ENCODE assay signal across 23 cellular contexts in genomic region chr9:136609838-136610311, GRCh38. TPM values are rescaled to one million over a fixed set of nuclear protein-coding genes. Genes with fewer than 3 reads are reported as not detected.
DNase-seq lines count a peak whose midpoint lies in the region; ATAC-seq, FAIRE-seq and TF ChIP-seq lines count a peak whose summit lies in the region.
"Had no signal": no experiment of that assay in that cellular context is flagged by ENCODE, and none has a peak within 500 bp of the region (broad histone marks: within the 10 kb centered on the region; RNA-seq: fewer than 3 reads in every experiment).

No MANE protein-coding gene starts in this region.

- H3K4me1 ChIP-seq in GM23338 (ENCODE audit: insufficient read depth): no peaks in the 10 kb centered on the region
- H3K4me1 ChIP-seq in H1 (replicated peaks in 1 of 4; ENCODE audit: control insufficient read depth in 3 of 4, insufficient read depth in 4 of 4, low read length in 3 of 4): peaks cover 0 to 27% (median 11%) of the 10 kb centered on the region in 4 experiments; a peak in 6 of 7 replicates
- peaks cover 21% of the 10 kb centered on the region for H3K4me1 ChIP-seq in hepatocyte (ENCODE audit: insufficient read depth)

- H3K56ac ChIP-seq in H1 (replicated peaks; ENCODE audit: insufficient read length, low read depth, low read length): no peak overlapping the region

- H3F3A ChIP-seq in GM23338 (replicated peaks; ENCODE audit: low read depth): no peaks in the 10 kb centered on the region

- H3K79me2 ChIP-seq in GM23338 (replicated peaks; ENCODE audit: insufficient read depth) (no peaks in the 10 kb centered on the region), H1 (ENCODE audit: control insufficient read depth in 1 of 2, insufficient read depth in 2 of 2, low read length in 2 of 2) (no peaks in the 10 kb centered on the region), hepatocyte (no peaks in the 10 kb centered on the region)

- H3K27ac Mint-ChIP-seq in GM23338: no peak overlapping the region
- H3K27ac Mint-ChIP-seq: CD4-positive, alpha-beta memory T cell; stimulated activated memory B cell treated with anti-CD40 and anti-IgM and Interleukin-4, amounts not matched to agents 10 μg/mL and 1 μg/mL and 100 μg/mL, for 72 hours had no signal

- H2BK5ac ChIP-seq in H1 (ENCODE audit: low read depth, low read length): no peak overlapping the region; the same call in 1 of the 2 replicates

- POLR2A ChIA-PET in H1 (lab: Charles Lee; ENCODE audit: partially characterized antibody): interaction anchor here (0.6 to 6.1 kb wide), 4 partner anchors 22 to 118 kb away, joined by 3 to 28 read pairs (median 4); no protein-coding TSS in a partner anchor

- peaks cover 17% of the 10 kb centered on the region for H3K4me1 Mint-ChIP-seq in GM23338
- H3K4me1 Mint-ChIP-seq: CD4-positive, alpha-beta memory T cell; stimulated activated memory B cell treated with anti-CD40 and anti-IgM and Interleukin-4, amounts not matched to agents 10 μg/mL and 1 μg/mL and 100 μg/mL, for 72 hours had no signal

- H3K27me3 ChIP-seq in GM23338 (ENCODE audit: insufficient read depth) (no peaks in the 10 kb centered on the region), H1 (replicated peaks in 1 of 4; ENCODE audit: control insufficient read depth in 3 of 4, extremely low read depth in 1 of 4, insufficient read depth in 3 of 4, low read length in 3 of 4) (0 out of 7 replicates have a peak, but pooled peaks cover 0 to 2% (median 0%) of the 10 kb centered on the region in 4 experiments), hepatocyte (no peaks in the 10 kb centered on the region)
- H3K27me3 ChIP-seq: colonic mucosa, vagina had no signal

- no peak for TF ChIP-seq RAD21 in H1 (IDR thresholded peaks at IDR 0.05 in 1 of 2, conservative IDR thresholded peaks at IDR 0.05 in 1 of 2; ENCODE audit: low read depth in 2 of 2, low read length in 2 of 2)

- H3K36me3 ChIP-seq in GM23338 (ENCODE audit: insufficient read depth): no peaks in the 10 kb centered on the region
- H3K36me3 ChIP-seq in H1 (ENCODE audit: control insufficient read depth in 2 of 4, insufficient read depth in 4 of 4, low read length in 3 of 4): no peaks in the 10 kb centered on the region
- H3K36me3 ChIP-seq in hepatocyte (replicated peaks; ENCODE audit: insufficient read depth, low read depth): no peaks in the 10 kb centered on the region
- H3K36me3 ChIP-seq: colonic mucosa, vagina had no signal

- H3K9me2 ChIP-seq in GM23338 (ENCODE audit: insufficient read depth) (no peaks in the 10 kb centered on the region), hepatocyte (replicated peaks; ENCODE audit: insufficient read depth) (no peaks in the 10 kb centered on the region)

- no peak overlapping the region for H3K4me3 Mint-ChIP-seq in GM23338
- H3K4me3 Mint-ChIP-seq: activated T-cell treated with anti-CD3 and anti-CD28 coated beads, Interleukin-2, amount 50 U/mL, for 4 hours; CD4-positive, alpha-beta memory T cell; stimulated activated memory B cell treated with anti-CD40 and anti-IgM and Interleukin-4, amounts not matched to agents 10 μg/mL and 1 μg/mL and 100 μg/mL, for 72 hours had no signal

- no peak overlapping the region for H3K23ac ChIP-seq in H1 (ENCODE audit: insufficient read length)

- H3K27ac ChIP-seq in GM23338 (ENCODE audit: low read depth) (no peak overlapping the region), H1 (ENCODE audit: low read depth, low read length) (no peak overlapping the region), hepatocyte (no peak overlapping the region)
- H3K27ac ChIP-seq: colonic mucosa, vagina had no signal

- H3K4me3 ChIP-seq in GM23338 (no peak overlapping the region), H1 (ENCODE audit: extremely low read depth in 1 of 4, insufficient read depth in 2 of 4, low read depth in 3 of 4, low read length in 4 of 4) (no peak overlapping the region), hepatocyte (no peak overlapping the region)
- H3K4me3 ChIP-seq: colonic mucosa, vagina had no signal

- H4K5ac ChIP-seq in H1 (ENCODE audit: insufficient read length, low read depth, low read length): no peak overlapping the region

- H3K23me2 ChIP-seq in H1 (ENCODE audit: low read depth, low read length): no peaks in the 10 kb centered on the region

- H3K18ac ChIP-seq in H1 (ENCODE audit: extremely low read depth, low read length): peak overlapping the region; percentile 48; the same call in 1 of the 2 replicates

- 86% methylated on average over 8 of the region's 17 CpGs; no CpG with 5 or more reads in 1 of the 2 experiments for WGBS in H1 (ENCODE audit: extremely low coverage in 1 of 2, insufficient coverage in 1 of 2, insufficient read length in 1 of 2, insufficient replicate concordance in 2 of 2, low coverage in 1 of 2, low lambda C conversion rate in 2 of 2, missing lambda C conversion rate in 1 of 2), 2 experiments
- 85% methylated on average over 14 of the region's 17 CpGs for WGBS in hepatocyte (ENCODE audit: low lambda C conversion rate, missing lambda C conversion rate)

- CTCF ChIA-PET in H1 (lab: Charles Lee; ENCODE audit: partially characterized antibody): interaction anchor here (0.6 to 2.6 kb wide), 14 partner anchors 8 to 149 kb away, joined by 3 to 13 read pairs (median 4); no protein-coding TSS in a partner anchor

- H2BK15ac ChIP-seq in H1 (ENCODE audit: low read length): peak overlapping the region; percentile 65; the same call in 1 of the 2 replicates

- peak overlapping the region; percentile 74 for H4K91ac ChIP-seq in H1 (replicated peaks; ENCODE audit: insufficient read length, low read length)

- no peaks in the 10 kb centered on the region for H3K79me1 ChIP-seq in H1 (ENCODE audit: low read depth, low read length)

- H3K4ac ChIP-seq in H1 (replicated peaks; ENCODE audit: insufficient read length, low read depth, low read length): peak overlapping the region; percentile 78

- H2AK5ac ChIP-seq in H1 (ENCODE audit: low read depth, low read length): no peak overlapping the region

- H3K36me3 Mint-ChIP-seq in GM23338 (ENCODE audit: low read depth): no peaks in the 10 kb centered on the region; the same call in 2 of the 3 replicates
- H3K36me3 Mint-ChIP-seq: CD4-positive, alpha-beta memory T cell; stimulated activated memory B cell treated with anti-CD40 and anti-IgM and Interleukin-4, amounts not matched to agents 10 μg/mL and 1 μg/mL and 100 μg/mL, for 72 hours had no signal

- no peak overlapping the region for H3K14ac ChIP-seq in H1 (ENCODE audit: insufficient read length)

- TF ChIP-seq POLR2A in H1 (IDR thresholded peaks at IDR 0.05; ENCODE audit: control extremely low read depth in 1 of 2, low read depth in 2 of 2, low read length in 2 of 2): no peak

- H3K9me3 ChIP-seq in H1 (ENCODE audit: insufficient read depth in 2 of 2, low read depth in 1 of 2, low read length in 1 of 2) (no peaks in the 10 kb centered on the region), hepatocyte (ENCODE audit: low read depth) (no peaks in the 10 kb centered on the region)
- H3K9me3 ChIP-seq: colonic mucosa, vagina had no signal

- no peak for TF ChIP-seq CTCF in GM23338 (conservative IDR thresholded peaks at IDR 0.05; ENCODE audit: low read depth in 2 of 2)
- no peak for TF ChIP-seq CTCF in H1 (IDR thresholded peaks at IDR 0.05; ENCODE audit: control extremely low read depth in 1 of 3, insufficient read depth in 1 of 3, low read depth in 1 of 3, low read length in 3 of 3)
- no peak for TF ChIP-seq CTCF in hepatocyte (IDR thresholded peaks at IDR 0.05; ENCODE audit: poor library complexity)

- no peaks in the 10 kb centered on the region for H3K9me3 Mint-ChIP-seq in GM23338
- H3K9me3 Mint-ChIP-seq: activated T-cell treated with anti-CD3 and anti-CD28 coated beads, Interleukin-2, amount 50 U/mL, for 4 hours; CD4-positive, alpha-beta memory T cell; stimulated activated memory B cell treated with anti-CD40 and anti-IgM and Interleukin-4, amounts not matched to agents 10 μg/mL and 1 μg/mL and 100 μg/mL, for 72 hours had no signal

- peaks cover 15% of the 10 kb centered on the region for H3K27me3 Mint-ChIP-seq in GM23338 (ENCODE audit: insufficient read depth, low read depth, poor library complexity)

- H4K20me1 ChIP-seq in GM23338 (replicated peaks; ENCODE audit: insufficient read depth) (no peaks in the 10 kb centered on the region), H1 (replicated peaks in 1 of 2; ENCODE audit: control insufficient read depth in 1 of 2, insufficient read depth in 2 of 2, low read length in 2 of 2) (no peaks in the 10 kb centered on the region), hepatocyte (ENCODE audit: insufficient read depth, poor library complexity, severe bottlenecking) (no peaks in the 10 kb centered on the region)

- DNase-seq in COLO668 (lab: John Stamatoyannopoulos, UW; ENCODE audit: unreplicated experiment) (peak; percentile 72), GM23338 (ENCODE audit: low spot score) (no peak), NCI-H345 (lab: John Stamatoyannopoulos, UW) (peak; percentile 47), H1 (ENCODE audit: low read depth in 1 of 2, low spot score in 2 of 2) (no peak), Kasumi-1 (lab: John Stamatoyannopoulos, UW) (no peak), hepatocyte (ENCODE audit: low spot score) (no peak)
- DNase-seq: activated CD4-positive, alpha-beta T cell treated with anti-CD3 and anti-CD28 coated beads for 1 hour; activated naive CD4-positive, alpha-beta T cell; activated T-cell treated with anti-CD3 and anti-CD28 coated beads, Interleukin-2, amount 50 U/mL, for 4 hours; CD4-positive, alpha-beta memory T cell; KBM-7; NCI-H82; nucleus accumbens; T-helper 1 cell had no signal

- H2BK12ac ChIP-seq in H1 (ENCODE audit: low read depth, low read length): peak overlapping the region; percentile 60; the same call in 1 of the 2 replicates

- no peak for FAIRE-seq in H1 (lab: Jason Lieb, UNC)
- FAIRE-seq: bronchial epithelial cell, H54, keratinocyte, small intestine, TTC549 had no signal

- peak overlapping the region; percentile 3 for H2BK120ac ChIP-seq in H1 (replicated peaks; ENCODE audit: low read depth, low read length)

- TF ChIP-seq EP300 in H1 (IDR thresholded peaks at IDR 0.05; ENCODE audit: borderline replicate concordance in 1 of 2, low read depth in 2 of 2, low read length in 2 of 2): no peak

- H2BK20ac ChIP-seq in H1 (ENCODE audit: low read length): no peak overlapping the region

- H2AFZ ChIP-seq in GM23338 (no peak overlapping the region), H1 (ENCODE audit: low read length) (no peak overlapping the region), hepatocyte (no peak overlapping the region)

- H4K8ac ChIP-seq in H1 (ENCODE audit: extremely low read depth, insufficient read depth, low read length): no peak overlapping the region

- ATAC-seq in GM23338 (peak; percentile 28), GM18909 (IDR thresholded peaks at IDR 0.05; ENCODE audit: poor library complexity, unreplicated experiment) (no peak)
- ATAC-seq: activated T-cell treated with anti-CD3 and anti-CD28 coated beads, Interleukin-2, amount 50 U/mL, for 4 hours; stimulated activated memory B cell treated with anti-CD40 and anti-IgM and Interleukin-4, amounts not matched to agents 10 μg/mL and 1 μg/mL and 100 μg/mL, for 72 hours had no signal

- H3K9ac ChIP-seq in H1 (replicated peaks in 1 of 4; ENCODE audit: extremely low read depth in 1 of 4, low read depth in 3 of 4, low read length in 3 of 4): no peak overlapping the region

- H3K4me2 ChIP-seq in GM23338: no peak overlapping the region
- H3K4me2 ChIP-seq in H1 (ENCODE audit: insufficient read depth in 1 of 2, low read depth in 2 of 2, low read length in 2 of 2): no peak overlapping the region
- no peak overlapping the region for H3K4me2 ChIP-seq in hepatocyte

RNA-seq across cellular contexts. Expression of gene EGFL7, which starts 52.8 kb away (rescaled TPM):
- total RNA-seq in GM23338 (2014; rRNA removed; shearing (Covaris generic)): 56.1 and 60.8 TPM in 2 replicates
- polyA plus RNA-seq in GM23338 (2016; fragmentation: Nextera tagmentation; extraction: Ambion mirVana) (38.2 and 44.4 TPM in 2 replicates), H1 (2011; rRNA removed) (53.4 and 82.5 TPM in 2 replicates), hepatocyte (82.5 and 82.6 TPM in 2 replicates)
- total RNA-seq in H1 (2021; fragmentation: NEBNext Ultra II Directional; extraction: Animal tissue kit (Norgen Biotek cat#: 25700)): 37.8 and 39.8 TPM in 2 replicates
- polyA plus RNA-seq in H1 (2011; cell fraction: cytosol; rRNA removed): 63.0 TPM
- polyA plus RNA-seq in H1 (2011; cell fraction: nucleus; rRNA removed): 82.5 TPM
- 17.3 to 46.4 TPM (median 40.7 TPM) in 4 replicates for polyA plus RNA-seq in H1 (2012, experiment 1 of 2)
- 43.2 TPM for polyA plus RNA-seq in H1 (2012, experiment 2 of 2)
- polyA plus RNA-seq in H1 (2013, experiment 1 of 2): 66.8 TPM
- polyA plus RNA-seq in H1 (2013, experiment 2 of 2): 68.8 TPM
- polyA minus RNA-seq in H1 (2011; rRNA and poly(A)+ RNA removed): 7.2 and 9.3 TPM in 2 replicates
- 30.7 TPM for polyA minus RNA-seq in H1 (2011; cell fraction: cytosol; rRNA and poly(A)+ RNA removed)
- polyA minus RNA-seq in H1 (2011; cell fraction: nucleus; rRNA and poly(A)+ RNA removed): 12.8 TPM
- 50.0 and 52.9 TPM in 2 replicates for total RNA-seq in hepatocyte
- total RNA-seq: CD4-positive, alpha-beta memory T cell had no signal

Comparison
In these comparisons a context has a peak if more than half of its experiments do, and no peak if none do; other contexts are left out.
1. DNase-seq: peak in COLO668 (single experiment) and NCI-H345 (single experiment); none in GM23338 (single experiment), H1 (0 of 2), Kasumi-1 (0 of 2) and hepatocyte (single experiment).